ENCODE assay signal across 13 cellular contexts in genomic region chr11:123547180-123547579, GRCh38.
A peak's percentile ranks its signal among the peaks of the same experiment; 100 is the strongest.
DNase-seq lines count a peak whose midpoint lies in the region; ATAC-seq and TF ChIP-seq lines count a peak whose summit lies in the region.
"Had no signal": no experiment of that assay in that cellular context is flagged by ENCODE, and none has a peak within 500 bp of the region (broad histone marks: within the 10 kb centered on the region; RNA-seq: fewer than 3 reads in every experiment).

No MANE protein-coding gene starts in this region.

- H3K36me3 ChIP-seq in OCI-LY7 (ENCODE audit: insufficient read depth, low read length), result no peaks in the 10 kb centered on the region
- H3K36me3 ChIP-seq: thoracic aorta had no signal

- POLR2A ChIA-PET in OCI-LY7 (lab: Charles Lee), result no interaction called here

- no TSS peak for BruUV-seq in OCI-LY7 (replicated peaks; lab: Mats Ljungman, UMichigan)

- DNase-seq in OCI-LY7 (ENCODE audit: low spot score) (peak; percentile 7), sciatic nerve (ENCODE audit: low spot score) (no peak), NCI-H526 treated with DMSO at 0.1 percent for 48 hours (lab: John Stamatoyannopoulos, UW) (no peak)
- no peak for DNase-seq in stimulated activated effector memory CD8-positive, alpha-beta T cell treated with anti-CD3 and anti-CD28 coated beads, Interleukin-12 subunit alpha, Interleukin-12 subunit beta, amount 100 ng/mL, for 72 hours (ENCODE audit: low spot score in 2 of 2)
- DNase-seq: CD4-positive, CD25-positive, alpha-beta regulatory T cell; hypothalamus; natural killer cell had no signal

- no peak overlapping the region for H3K4me3 Mint-ChIP-seq in stimulated activated effector memory CD8-positive, alpha-beta T cell treated with anti-CD3 and anti-CD28 coated beads, Interleukin-12 subunit alpha, Interleukin-12 subunit beta, amount 100 ng/mL, for 72 hours
- H3K4me3 Mint-ChIP-seq: activated naive CD4-positive, alpha-beta T cell treated with anti-CD3 and anti-CD28 coated beads, Interleukin-2, amount 50 U/mL, for 24 hours; CD4-positive, CD25-positive, alpha-beta regulatory T cell; natural killer cell had no signal

- no peak overlapping the region for H3K27ac ChIP-seq in OCI-LY7 (ENCODE audit: low read depth, low read length, poor library complexity, severe bottlenecking)
- H3K27ac ChIP-seq: thoracic aorta had no signal

- no peaks in the 10 kb centered on the region for H3K4me1 ChIP-seq in OCI-LY7 (ENCODE audit: insufficient read depth, low read length, poor library complexity, severe bottlenecking)

- no peak for TF ChIP-seq CTCF in OCI-LY7 (conservative IDR thresholded peaks at IDR 0.05; ENCODE audit: low read length)

- no peaks in the 10 kb centered on the region for H4K20me1 ChIP-seq in OCI-LY7 (ENCODE audit: insufficient read depth, low read length)

- H2AFZ ChIP-seq in OCI-LY7 (ENCODE audit: low read length), result no peak overlapping the region

- no peaks in the 10 kb centered on the region for H3K36me3 Mint-ChIP-seq in stimulated activated effector memory CD8-positive, alpha-beta T cell treated with anti-CD3 and anti-CD28 coated beads, Interleukin-12 subunit alpha, Interleukin-12 subunit beta, amount 100 ng/mL, for 72 hours
- H3K36me3 Mint-ChIP-seq: activated naive CD4-positive, alpha-beta T cell treated with anti-CD3 and anti-CD28 coated beads, Interleukin-2, amount 50 U/mL, for 24 hours; CD4-positive, CD25-positive, alpha-beta regulatory T cell; natural killer cell had no signal

- no peaks in the 10 kb centered on the region for H3K9me3 ChIP-seq in OCI-LY7 (ENCODE audit: low read length)
- H3K9me3 ChIP-seq: thoracic aorta had no signal

- TF ChIP-seq POLR2A in GM18505 (IDR thresholded peaks at IDR 0.05; ENCODE audit: borderline replicate concordance, extremely low read depth, insufficient read depth, insufficient read length), result no peak

- H3K9me2 ChIP-seq in OCI-LY7 (ENCODE audit: insufficient read depth, low read length), result no peaks in the 10 kb centered on the region

- intact Hi-C loops in OCI-LY7 (cut with micrococcal nuclease; ENCODE audit: unreplicated experiment), result no loop called here
- intact Hi-C loops in sciatic nerve (cut with DNase I), result loop anchor here (5.0 kb wide), 1 partner anchor 35 kb away; no protein-coding TSS in a partner anchor

- ATAC-seq in GM18505 (IDR thresholded peaks at IDR 0.05; ENCODE audit: unreplicated experiment) (peak; percentile 95), GM21423 (IDR thresholded peaks at IDR 0.05; ENCODE audit: unreplicated experiment) (peak; percentile 92), HG03095 (IDR thresholded peaks at IDR 0.05; ENCODE audit: unreplicated experiment) (peak; percentile 91), sciatic nerve (no peak)
- ATAC-seq in stimulated activated effector memory CD8-positive, alpha-beta T cell treated with anti-CD3 and anti-CD28 coated beads, Interleukin-12 subunit alpha, Interleukin-12 subunit beta, amount 100 ng/mL, for 72 hours, result no peak
- ATAC-seq in activated CD4-positive, CD25-positive, alpha-beta regulatory T cell treated with anti-CD3 and anti-CD28 coated beads, Interleukin-2, amount 50 U/mL, for 24 hours, result no peak
- ATAC-seq: natural killer cell had no signal

- no peaks in the 10 kb centered on the region for H3K9me3 Mint-ChIP-seq in stimulated activated effector memory CD8-positive, alpha-beta T cell treated with anti-CD3 and anti-CD28 coated beads, Interleukin-12 subunit alpha, Interleukin-12 subunit beta, amount 100 ng/mL, for 72 hours
- H3K9me3 Mint-ChIP-seq: activated naive CD4-positive, alpha-beta T cell treated with anti-CD3 and anti-CD28 coated beads, Interleukin-2, amount 50 U/mL, for 24 hours; natural killer cell had no signal

- peaks cover 7% of the 10 kb centered on the region for H3K4me1 Mint-ChIP-seq in stimulated activated effector memory CD8-positive, alpha-beta T cell treated with anti-CD3 and anti-CD28 coated beads, Interleukin-12 subunit alpha, Interleukin-12 subunit beta, amount 100 ng/mL, for 72 hours
- H3K4me1 Mint-ChIP-seq: natural killer cell had no signal

- H3K27ac Mint-ChIP-seq in stimulated activated effector memory CD8-positive, alpha-beta T cell treated with anti-CD3 and anti-CD28 coated beads, Interleukin-12 subunit alpha, Interleukin-12 subunit beta, amount 100 ng/mL, for 72 hours, result no peak overlapping the region
- H3K27ac Mint-ChIP-seq: activated naive CD4-positive, alpha-beta T cell treated with anti-CD3 and anti-CD28 coated beads, Interleukin-2, amount 50 U/mL, for 24 hours; CD4-positive, CD25-positive, alpha-beta regulatory T cell; natural killer cell had no signal

- no peak overlapping the region for H3K4me2 ChIP-seq in OCI-LY7 (ENCODE audit: low read length)

- no peaks in the 10 kb centered on the region for H3K79me2 ChIP-seq in OCI-LY7 (ENCODE audit: insufficient read depth, low read depth, low read length)

- CTCF ChIA-PET in OCI-LY7 (lab: Charles Lee; ENCODE audit: unreplicated experiment), result no interaction called here

- no peak overlapping the region for H3K4me3 ChIP-seq in OCI-LY7 (ENCODE audit: low read depth, low read length, poor library complexity, severe bottlenecking)
- H3K4me3 ChIP-seq: thoracic aorta had no signal

Comparison
In these comparisons a context has a peak if more than half of its experiments do, and no peak if none do; other contexts are left out.
1. ATAC-seq: peak in GM18505 (single experiment), GM21423 (single experiment) and HG03095 (single experiment); none in sciatic nerve (single experiment), stimulated activated effector memory CD8-positive, alpha-beta T cell treated with anti-CD3 and anti-CD28 coated beads, Interleukin-12 subunit alpha, Interleukin-12 subunit beta, amount 100 ng/mL, for 72 hours (single experiment) and activated CD4-positive, CD25-positive, alpha-beta regulatory T cell treated with anti-CD3 and anti-CD28 coated beads, Interleukin-2, amount 50 U/mL, for 24 hours (0 of 2).